In genomic region chr4:16226816-16227461, GRCh38 we compare ENCODE assay signal across 8 cellular contexts. TPM values are rescaled to one million over a fixed set of nuclear protein-coding genes. Genes with fewer than 3 reads are reported as not detected.
DNase-seq lines count a peak whose midpoint lies in the region; ATAC-seq and TF ChIP-seq lines count a peak whose summit lies in the region.

No MANE protein-coding gene starts in this region.

- H3K36me3 ChIP-seq in SK-N-MC (ENCODE audit: insufficient read depth, low read length), result no peaks in the 10 kb centered on the region
- no peaks in the 10 kb centered on the region for H3K36me3 ChIP-seq in left ventricle myocardium inferior
- no peaks in the 10 kb centered on the region for H3K36me3 ChIP-seq in prostate gland

- H3K4me1 ChIP-seq in left ventricle myocardium inferior (peaks cover 85% of the 10 kb centered on the region), prostate gland (replicated peaks) (no peaks in the 10 kb centered on the region)

- H3K27me3 ChIP-seq in left ventricle myocardium inferior (ENCODE audit: low read depth), result no peaks in the 10 kb centered on the region
- H3K27me3 ChIP-seq in prostate gland (replicated peaks; ENCODE audit: insufficient read depth), result no peaks in the 10 kb centered on the region

- H3K27ac ChIP-seq in SK-N-MC (peak overlapping the region; percentile 54), adipose tissue (ENCODE audit: low read depth, low read length) (peak overlapping the region; percentile 83), left ventricle myocardium inferior (replicated peaks) (peak overlapping the region; percentile 99), prostate gland (peak overlapping the region; percentile 93 to 96)

- DNase-seq in Ammon's horn (ENCODE audit: low spot score), result peak; percentile 63
- no peak for DNase-seq in SK-N-MC (ENCODE audit: low read depth, low spot score)
- DNase-seq in left ventricle myocardium inferior, result peak; percentile 71
- peak; percentile 48 for DNase-seq in prostate gland (ENCODE audit: low spot score)
- no peak for DNase-seq in NCI-H1436 (lab: John Stamatoyannopoulos, UW)

- ATAC-seq in GM19043 (IDR thresholded peaks at IDR 0.05; ENCODE audit: low read depth, unreplicated experiment), result peak; percentile 32
- peak; percentile 36 for ATAC-seq in HG03342 (IDR thresholded peaks at IDR 0.05; ENCODE audit: unreplicated experiment)

- WGBS in adipose tissue, 3 donors, result 0% methylated on average over 49 to 57 of the region's 57 CpGs
- under 1% methylated on average over 42 of the region's 57 CpGs for WGBS in prostate gland

- TF ChIP-seq CTCF in left ventricle myocardium inferior (IDR thresholded peaks at IDR 0.05; ENCODE audit: borderline replicate concordance) (no peak), prostate gland (IDR thresholded peaks at IDR 0.05) (peak in 1 of 4 experiments; percentile 8)

- peak; percentile 3 for TF ChIP-seq POLR2A in prostate gland (IDR thresholded peaks at IDR 0.05)

- no peaks in the 10 kb centered on the region for H3K9me3 ChIP-seq in SK-N-MC (ENCODE audit: low read depth, low read length)
- no peaks in the 10 kb centered on the region for H3K9me3 ChIP-seq in left ventricle myocardium inferior (replicated peaks)
- no peaks in the 10 kb centered on the region for H3K9me3 ChIP-seq in prostate gland

- peak overlapping the region; percentile 77 for H3K4me3 ChIP-seq in SK-N-MC
- peak overlapping the region; percentile 90 for H3K4me3 ChIP-seq in left ventricle myocardium inferior
- peak overlapping the region; percentile 61 to 89 for H3K4me3 ChIP-seq in prostate gland

- intact Hi-C loops in left ventricle myocardium inferior (cut with micrococcal nuclease) (no loop called here), prostate gland (cut with DNase I) (no loop called here)

- peak overlapping the region; percentile 72 for H3K9ac ChIP-seq in SK-N-MC (ENCODE audit: insufficient read length)

RNA-seq across cellular contexts. Expression of gene TAPT1, which starts 0.7 kb away (rescaled TPM):
- polyA plus RNA-seq in adipose tissue, result 10 to 100 TPM in 2 of 3 donors, 1 to 10 TPM in 1; 8.9 to 17.0 (median 12.8) TPM
- 35.3 TPM for total RNA-seq in left ventricle myocardium inferior
- 10 to 100 TPM; 16.2 to 48.6 TPM for total RNA-seq in prostate gland

Comparison
In these comparisons a context has a peak if more than half of its experiments do, and no peak if none do; other contexts are left out.
1. DNase-seq: peak in Ammon's horn (single experiment), left ventricle myocardium inferior (single experiment) and prostate gland (single experiment); none in SK-N-MC (single experiment) and NCI-H1436 (single experiment).
2. Peak in every context shown above with its lines, with median percentiles within 50 percentile points of each other: H3K27ac ChIP-seq and H3K4me3 ChIP-seq.